Comparison of ENCODE assay signal across 25 cellular contexts in genomic region chr15:76871930-76872329, GRCh38. TPM values are rescaled to one million over a fixed set of nuclear protein-coding genes. Genes with fewer than 3 reads are reported as not detected.
DNase-seq lines count a peak whose midpoint lies in the region; ATAC-seq, FAIRE-seq and TF ChIP-seq lines count a peak whose summit lies in the region.
"Had no signal": no experiment of that assay in that cellular context is flagged by ENCODE, and none has a peak within 500 bp of the region (broad histone marks: within the 10 kb centered on the region; RNA-seq: fewer than 3 reads in every experiment).

No MANE protein-coding gene starts in this region.

- H3K27me3 ChIP-seq in aorta (ENCODE audit: control insufficient read depth in 1 of 2, insufficient read depth in 2 of 2, low read length in 1 of 2): no peaks in the 10 kb centered on the region
- H3K27me3 ChIP-seq: BLaER1 treated with 17β-estradiol and CSF1 and Interleukin-3, amounts not matched to agents 10 nM and 100 nM; heart left ventricle; MG63; testis; uterus had no signal

- WGBS in aorta, 2 donors: 95 to 98% methylated on average over 2 of the region's 2 CpGs

- no peaks in the 10 kb centered on the region for H3K9me3 ChIP-seq in aorta (ENCODE audit: control insufficient read depth, low read length)
- H3K9me3 ChIP-seq: Caco-2, heart left ventricle, MG63, testis, uterus had no signal

- H3K27ac ChIP-seq in aorta (ENCODE audit: low read depth in 1 of 2, low read length in 2 of 2): no peak overlapping the region
- H3K27ac ChIP-seq: BLaER1 treated with 17β-estradiol and CSF1 and Interleukin-3, amounts not matched to agents 10 nM and 100 nM; GM23248; heart left ventricle; skin epidermis; testis; uterus had no signal

- no peaks in the 10 kb centered on the region for H3K27me3 Mint-ChIP-seq in activated CD4-positive, alpha-beta T cell treated with anti-CD3 and anti-CD28 coated beads, Interleukin-2, amount 10 ng/mL, durations not matched to agents 24 days and 14 days
- H3K27me3 Mint-ChIP-seq in chondrocyte (ENCODE audit: low read depth): no peaks in the 10 kb centered on the region
- no peaks in the 10 kb centered on the region for H3K27me3 Mint-ChIP-seq in stimulated activated memory B cell treated with anti-CD40 and anti-IgM and Interleukin-4, amounts not matched to agents 10 μg/mL and 1 μg/mL and 100 μg/mL, for 72 hours
- no peaks in the 10 kb centered on the region for H3K27me3 Mint-ChIP-seq in effector memory CD8-positive, alpha-beta T cell
- H3K27me3 Mint-ChIP-seq: activated naive CD4-positive, alpha-beta T cell treated with anti-CD3 and anti-CD28 coated beads, Interleukin-2, amount 10 ng/mL, durations not matched to agents 7 days and 5 days; naive thymus-derived CD4-positive, alpha-beta T cell had no signal

- peaks cover 0 to 2% of the 10 kb centered on the region in 2 donors for H3K4me1 ChIP-seq in aorta (ENCODE audit: control insufficient read depth in 1 of 2, insufficient read depth in 2 of 2, low read length in 2 of 2)
- H3K4me1 ChIP-seq: Caco-2, testis, uterus had no signal

- intact Hi-C loops in activated CD4-positive, alpha-beta T cell treated with anti-CD3 and anti-CD28 coated beads, Interleukin-2, amount 10 ng/mL, durations not matched to agents 24 days and 14 days (cut with micrococcal nuclease): no loop called here
- intact Hi-C loops in aorta (cut with DNase I): no loop called here

- H3K4me1 Mint-ChIP-seq in activated CD4-positive, alpha-beta T cell treated with anti-CD3 and anti-CD28 coated beads, Interleukin-2, amount 10 ng/mL, durations not matched to agents 24 days and 14 days: peaks cover 12% of the 10 kb centered on the region
- H3K4me1 Mint-ChIP-seq in chondrocyte (ENCODE audit: low read depth): peaks cover 6% of the 10 kb centered on the region
- H3K4me1 Mint-ChIP-seq in stimulated activated memory B cell treated with anti-CD40 and anti-IgM and Interleukin-4, amounts not matched to agents 10 μg/mL and 1 μg/mL and 100 μg/mL, for 72 hours: peaks cover 39% of the 10 kb centered on the region
- H3K4me1 Mint-ChIP-seq in effector memory CD8-positive, alpha-beta T cell (ENCODE audit: low read depth in 2 of 2): peaks cover 9% of the 10 kb centered on the region in 2 donors
- H3K4me1 Mint-ChIP-seq: activated naive CD4-positive, alpha-beta T cell treated with anti-CD3 and anti-CD28 coated beads, Interleukin-2, amount 10 ng/mL, durations not matched to agents 7 days and 5 days had no signal

- H3K27ac Mint-ChIP-seq in activated CD4-positive, alpha-beta T cell treated with anti-CD3 and anti-CD28 coated beads, Interleukin-2, amount 10 ng/mL, durations not matched to agents 24 days and 14 days: peak overlapping the region; percentile 77
- H3K27ac Mint-ChIP-seq in chondrocyte (ENCODE audit: unreplicated experiment): peak overlapping the region; percentile 34
- H3K27ac Mint-ChIP-seq in stimulated activated memory B cell treated with anti-CD40 and anti-IgM and Interleukin-4, amounts not matched to agents 10 μg/mL and 1 μg/mL and 100 μg/mL, for 72 hours: peak overlapping the region; percentile 18
- H3K27ac Mint-ChIP-seq in effector memory CD8-positive, alpha-beta T cell: no peak overlapping the region
- H3K27ac Mint-ChIP-seq: activated naive CD4-positive, alpha-beta T cell treated with anti-CD3 and anti-CD28 coated beads, Interleukin-2, amount 10 ng/mL, durations not matched to agents 7 days and 5 days had no signal

- H3K4me3 ChIP-seq in aorta (ENCODE audit: low read length in 2 of 2): no peak overlapping the region
- H3K4me3 ChIP-seq: BLaER1 treated with 17β-estradiol and CSF1 and Interleukin-3, amounts not matched to agents 10 nM and 100 nM; GM23248; heart left ventricle; MG63; skin epidermis; testis; uterus had no signal

- no peak overlapping the region for H3K4me3 Mint-ChIP-seq in activated CD4-positive, alpha-beta T cell treated with anti-CD3 and anti-CD28 coated beads, Interleukin-2, amount 10 ng/mL, durations not matched to agents 24 days and 14 days
- no peak overlapping the region for H3K4me3 Mint-ChIP-seq in chondrocyte (ENCODE audit: unreplicated experiment)
- no peak overlapping the region for H3K4me3 Mint-ChIP-seq in stimulated activated memory B cell treated with anti-CD40 and anti-IgM and Interleukin-4, amounts not matched to agents 10 μg/mL and 1 μg/mL and 100 μg/mL, for 72 hours
- no peak overlapping the region for H3K4me3 Mint-ChIP-seq in effector memory CD8-positive, alpha-beta T cell
- H3K4me3 Mint-ChIP-seq: activated naive CD4-positive, alpha-beta T cell treated with anti-CD3 and anti-CD28 coated beads, Interleukin-2, amount 10 ng/mL, durations not matched to agents 7 days and 5 days; naive thymus-derived CD4-positive, alpha-beta T cell had no signal

- ATAC-seq in stimulated activated memory B cell treated with anti-CD40 and anti-IgM and Interleukin-4, amounts not matched to agents 10 μg/mL and 1 μg/mL and 100 μg/mL, for 72 hours: no peak
- no peak for ATAC-seq in aorta (ENCODE audit: low FRiP score)
- ATAC-seq in effector memory CD8-positive, alpha-beta T cell (replicated peaks): no peak
- no peak for ATAC-seq in GM18502 (IDR thresholded peaks at IDR 0.05; ENCODE audit: poor library complexity, unreplicated experiment)
- ATAC-seq: heart left ventricle; naive thymus-derived CD4-positive, alpha-beta T cell had no signal

- TF ChIP-seq CTCF in chondrocyte (IDR thresholded peaks at IDR 0.05): no peak

- peaks cover 0 to 2% of the 10 kb centered on the region in 2 donors for H3K36me3 ChIP-seq in aorta (ENCODE audit: control insufficient read depth in 1 of 2, insufficient read depth in 2 of 2, low read length in 1 of 2)
- H3K36me3 ChIP-seq: MG63, uterus had no signal

- no peak for DNase-seq in activated CD4-positive, alpha-beta T cell treated with anti-CD3 and anti-CD28 coated beads, Interleukin-2, amount 10 ng/mL, durations not matched to agents 24 days and 14 days
- no peak for DNase-seq in activated CD4-positive, alpha-beta T cell treated with anti-CD3 and anti-CD28 coated beads for 48 hours
- DNase-seq in RCC 7860 (ENCODE audit: low spot score) (no peak), chondrocyte (ENCODE audit: low spot score) (no peak), aorta (no peak)
- DNase-seq in effector memory CD8-positive, alpha-beta T cell: no peak
- DNase-seq: ACHN; activated CD4-positive, alpha-beta T cell treated with anti-CD3 and anti-CD28 coated beads, Interleukin-2, amount 50 U/mL, for 4 hours; activated naive CD4-positive, alpha-beta T cell treated with anti-CD3 and anti-CD28 coated beads, Interleukin-2, amount 10 ng/mL, durations not matched to agents 7 days and 5 days; Caco-2; DMS79 treated with DMSO at 0.1 percent for 48 hours; GM23248; heart left ventricle; mesendoderm; MG63; naive thymus-derived CD4-positive, alpha-beta T cell; NCI-H1436 treated with DMSO at 0.1 percent for 48 hours; NCI-H510A treated with DMSO at 0.1 percent for 48 hours; stimulated activated CD4-positive, alpha-beta T cell treated with anti-CD3 and anti-CD28 coated beads, Interleukin-1b, Interleukin-23, amount 100 ng/mL, for 48 hours; testis; uterus had no signal

- H3K9me3 Mint-ChIP-seq in activated CD4-positive, alpha-beta T cell treated with anti-CD3 and anti-CD28 coated beads, Interleukin-2, amount 10 ng/mL, durations not matched to agents 24 days and 14 days: no peaks in the 10 kb centered on the region
- H3K9me3 Mint-ChIP-seq in chondrocyte (ENCODE audit: low read depth): no peaks in the 10 kb centered on the region
- H3K9me3 Mint-ChIP-seq in stimulated activated memory B cell treated with anti-CD40 and anti-IgM and Interleukin-4, amounts not matched to agents 10 μg/mL and 1 μg/mL and 100 μg/mL, for 72 hours: peaks cover 4% of the 10 kb centered on the region
- no peaks in the 10 kb centered on the region for H3K9me3 Mint-ChIP-seq in effector memory CD8-positive, alpha-beta T cell
- H3K9me3 Mint-ChIP-seq: activated naive CD4-positive, alpha-beta T cell treated with anti-CD3 and anti-CD28 coated beads, Interleukin-2, amount 10 ng/mL, durations not matched to agents 7 days and 5 days had no signal

- H3K36me3 Mint-ChIP-seq in activated CD4-positive, alpha-beta T cell treated with anti-CD3 and anti-CD28 coated beads, Interleukin-2, amount 10 ng/mL, durations not matched to agents 24 days and 14 days (ENCODE audit: low read depth): peaks cover 8% of the 10 kb centered on the region
- peaks cover 1% of the 10 kb centered on the region for H3K36me3 Mint-ChIP-seq in chondrocyte (ENCODE audit: low read depth)
- peaks cover 39% of the 10 kb centered on the region for H3K36me3 Mint-ChIP-seq in stimulated activated memory B cell treated with anti-CD40 and anti-IgM and Interleukin-4, amounts not matched to agents 10 μg/mL and 1 μg/mL and 100 μg/mL, for 72 hours
- H3K36me3 Mint-ChIP-seq in effector memory CD8-positive, alpha-beta T cell (ENCODE audit: insufficient read depth): peaks cover 8% of the 10 kb centered on the region

- peak; percentile 43 for FAIRE-seq in RCC 7860 (lab: Jason Lieb, UNC)

RNA-seq across cellular contexts. Expression of gene SCAPER, which starts 33.2 kb away (rescaled TPM):
- total RNA-seq in activated CD4-positive, alpha-beta T cell treated with anti-CD3 and anti-CD28 coated beads, Interleukin-2, amount 10 ng/mL, durations not matched to agents 24 days and 14 days: 24.3 and 31.0 TPM in 2 replicates
- total RNA-seq in chondrocyte: 16.3 to 19.3 TPM (median 17.3 TPM) in 3 replicates
- 10 to 100 TPM; 37.8 to 44.3 TPM for total RNA-seq in aorta
- polyA plus RNA-seq in aorta: 10 to 100 TPM; 11.9 to 13.5 TPM

RNA-seq across cellular contexts. Expression of gene RCN2, which starts 59.6 kb away (rescaled TPM):
- total RNA-seq in activated CD4-positive, alpha-beta T cell treated with anti-CD3 and anti-CD28 coated beads, Interleukin-2, amount 10 ng/mL, durations not matched to agents 24 days and 14 days: 35.1 and 40.5 TPM in 2 replicates
- 70.4 to 99.2 TPM (median 72.1 TPM) in 3 replicates for total RNA-seq in chondrocyte
- 10 to 100 TPM; 41.0 to 48.9 TPM for total RNA-seq in aorta
- polyA plus RNA-seq in aorta: 10 to 100 TPM; 62.5 to 65.0 TPM

Comparison
In these comparisons a context has a peak if more than half of its experiments do, and no peak if none do; other contexts are left out.
1. H3K27ac Mint-ChIP-seq: peak in activated CD4-positive, alpha-beta T cell treated with anti-CD3 and anti-CD28 coated beads, Interleukin-2, amount 10 ng/mL, durations not matched to agents 24 days and 14 days (single experiment), chondrocyte (single experiment) and stimulated activated memory B cell treated with anti-CD40 and anti-IgM and Interleukin-4, amounts not matched to agents 10 μg/mL and 1 μg/mL and 100 μg/mL, for 72 hours (single experiment); none in effector memory CD8-positive, alpha-beta T cell (0 of 2).